ENCODE assay signal across 24 cellular contexts in genomic region chr4:73730854-73731253, GRCh38. TPM values are rescaled to one million over a fixed set of nuclear protein-coding genes. Genes with fewer than 3 reads are reported as not detected.
DNase-seq lines count a peak whose midpoint lies in the region; ATAC-seq, FAIRE-seq and TF ChIP-seq lines count a peak whose summit lies in the region.
"Had no signal": no experiment of that assay in that cellular context is flagged by ENCODE, and none has a peak within 500 bp of the region (broad histone marks: within the 10 kb centered on the region; RNA-seq: fewer than 3 reads in every experiment).

No MANE protein-coding gene starts in this region.

- H3K79me2 ChIP-seq in ACC112 (ENCODE audit: control insufficient read depth, insufficient read depth, low read length, unreplicated experiment) (no peaks in the 10 kb centered on the region), H1 (ENCODE audit: control insufficient read depth in 1 of 2, insufficient read depth in 2 of 2, low read length in 2 of 2) (no peaks in the 10 kb centered on the region)

- intact Hi-C loops in IMR-90 (cut with micrococcal nuclease) = no loop called here
- intact Hi-C loops in CD4-positive, alpha-beta memory T cell (cut with micrococcal nuclease) = no loop called here

- H3K79me1 ChIP-seq in IMR-90 (ENCODE audit: low read depth in 1 of 2, low read length in 2 of 2) = no peaks in the 10 kb centered on the region
- no peaks in the 10 kb centered on the region for H3K79me1 ChIP-seq in H1 (ENCODE audit: low read depth, low read length)

- in situ Hi-C loops in IMR-90 (cut with MboI; ENCODE audit: low sequenced_read_pairs) = no loop called here

- H4K91ac ChIP-seq in IMR-90 (ENCODE audit: insufficient read depth, low read depth, low read length) = no peak overlapping the region
- no peak overlapping the region for H4K91ac ChIP-seq in H1 (replicated peaks; ENCODE audit: insufficient read length, low read length)

- H2BK12ac ChIP-seq in H1 (ENCODE audit: low read depth, low read length) = no peak overlapping the region

- no peak for ATAC-seq in IMR-90 (ENCODE audit: low read depth)
- no peak for ATAC-seq in RWPE2 (ENCODE audit: low read depth)
- ATAC-seq: activated CD8-positive, alpha-beta memory T cell treated with anti-CD3 and anti-CD28 coated beads, Interleukin-2, amount 10 ng/mL, durations not matched to agents 7 days and 5 days; activated T-cell treated with anti-CD3 and anti-CD28 coated beads, Interleukin-2, amount 50 U/mL, for 72 hours had no signal

- BruUV-seq in IMR-90 (replicated peaks; lab: Mats Ljungman, UMichigan) = no TSS peak

- no peak overlapping the region for H3K4ac ChIP-seq in IMR-90 (ENCODE audit: low read depth, low read length)
- no peak overlapping the region for H3K4ac ChIP-seq in H1 (replicated peaks; ENCODE audit: insufficient read length, low read depth, low read length)

- no peak for DNase-seq in IMR-90
- DNase-seq in RWPE2 (ENCODE audit: low spot score) = no peak
- DNase-seq in H1 (ENCODE audit: low read depth in 1 of 2, low spot score in 2 of 2) = no peak
- no peak for DNase-seq in CD4-positive, alpha-beta memory T cell
- DNase-seq in mesenteric fat pad (ENCODE audit: low spot score) = no peak
- DNase-seq in NCI-H1417 treated with DMSO at 0.1 percent for 48 hours (lab: John Stamatoyannopoulos, UW) = no peak
- no peak for DNase-seq in NCI-H1092 (lab: John Stamatoyannopoulos, UW)
- DNase-seq: activated CD4-positive, alpha-beta T cell treated with anti-CD3 and anti-CD28 coated beads, Interleukin-2, amount 10 ng/mL, durations not matched to agents 7 days and 5 days; activated CD8-positive, alpha-beta memory T cell treated with anti-CD3 and anti-CD28 coated beads, Interleukin-2, amount 10 ng/mL, durations not matched to agents 7 days and 5 days; activated naive CD4-positive, alpha-beta T cell treated with anti-CD3 and anti-CD28 coated beads, Interleukin-2, amount 10 ng/mL, durations not matched to agents 7 days and 5 days; activated T-cell treated with anti-CD3 and anti-CD28 coated beads, Interleukin-2, amount 50 U/mL, for 72 hours; amygdala; effector memory CD4-positive, alpha-beta T cell; mesendoderm; NCI-H524 treated with DMSO at 0.1 percent for 48 hours; occipital lobe; Right ventricle myocardium superior; T-helper 1 cell; trophoblast cell had no signal

- H2BK120ac ChIP-seq in IMR-90 (ENCODE audit: low read depth, low read length) (no peak overlapping the region), H1 (replicated peaks; ENCODE audit: low read depth, low read length) (no peak overlapping the region)

- TF ChIP-seq CTCF in IMR-90 (conservative IDR thresholded peaks at IDR 0.05; ENCODE audit: low read depth, low read length) (no peak), RWPE2 (IDR thresholded peaks at IDR 0.05; ENCODE audit: poor library complexity, severe bottlenecking) (no peak), H1 (IDR thresholded peaks at IDR 0.05; ENCODE audit: control extremely low read depth in 1 of 3, insufficient read depth in 1 of 3, low read depth in 1 of 3, low read length in 3 of 3) (no peak)

- H2AK5ac ChIP-seq in IMR-90 (ENCODE audit: low read depth, low read length) (peak overlapping the region; percentile 72; the same call in 1 of the 2 replicates), H1 (ENCODE audit: low read depth, low read length) (no peak overlapping the region)

- H3K9me3 ChIP-seq in IMR-90 (ENCODE audit: control insufficient read depth, insufficient read depth, low read length) (no peaks in the 10 kb centered on the region), RWPE2 (ENCODE audit: severe bottlenecking) (no peaks in the 10 kb centered on the region), H1 (ENCODE audit: insufficient read depth in 2 of 2, low read depth in 1 of 2, low read length in 1 of 2) (no peaks in the 10 kb centered on the region)
- H3K9me3 ChIP-seq in CD4-positive, alpha-beta memory T cell (ENCODE audit: control insufficient read depth in 1 of 2, low read length in 2 of 2) = no peaks in the 10 kb centered on the region
- H3K9me3 ChIP-seq: breast epithelium, HAP-1 had no signal

- no peak for TF ChIP-seq EP300 in H1 (IDR thresholded peaks at IDR 0.05; ENCODE audit: borderline replicate concordance in 1 of 2, low read depth in 2 of 2, low read length in 2 of 2)

- no peak overlapping the region for H3K14ac ChIP-seq in IMR-90 (replicated peaks; ENCODE audit: low read depth, low read length)
- no peak overlapping the region for H3K14ac ChIP-seq in H1 (ENCODE audit: insufficient read length)

- no peaks in the 10 kb centered on the region for H3K27me3 ChIP-seq in ACC112 (ENCODE audit: insufficient read depth, low read length)
- no peaks in the 10 kb centered on the region for H3K27me3 ChIP-seq in IMR-90 (ENCODE audit: control insufficient read depth, insufficient read depth, low read length)
- H3K27me3 ChIP-seq in RWPE2 (ENCODE audit: insufficient read depth, poor library complexity, severe bottlenecking) = no peaks in the 10 kb centered on the region
- no peaks in the 10 kb centered on the region for H3K27me3 ChIP-seq in H1 (replicated peaks in 1 of 4; ENCODE audit: control insufficient read depth in 3 of 4, extremely low read depth in 1 of 4, insufficient read depth in 3 of 4, low read length in 3 of 4)
- H3K27me3 ChIP-seq in CD4-positive, alpha-beta memory T cell (ENCODE audit: insufficient read depth, low read length) = no peaks in the 10 kb centered on the region
- H3K27me3 ChIP-seq: breast epithelium had no signal

- no peak overlapping the region for H3K23ac ChIP-seq in IMR-90 (ENCODE audit: low read depth, low read length)
- no peak overlapping the region for H3K23ac ChIP-seq in H1 (ENCODE audit: insufficient read length)

- H4K5ac ChIP-seq in IMR-90 (ENCODE audit: low read depth, low read length) = no peak overlapping the region
- no peak overlapping the region for H4K5ac ChIP-seq in H1 (ENCODE audit: insufficient read length, low read depth, low read length)

- H2BK5ac ChIP-seq in IMR-90 (ENCODE audit: low read depth, low read length, poor library complexity, severe bottlenecking) (no peak overlapping the region), H1 (ENCODE audit: low read depth, low read length) (no peak overlapping the region)

- H3K4me3 ChIP-seq in ACC112 (ENCODE audit: low read depth, low read length) = no peak overlapping the region
- H3K4me3 ChIP-seq in IMR-90 (ENCODE audit: insufficient read depth, low read depth, low read length) = no peak overlapping the region
- no peak overlapping the region for H3K4me3 ChIP-seq in RWPE2 (ENCODE audit: severe bottlenecking)
- no peak overlapping the region for H3K4me3 ChIP-seq in H1 (ENCODE audit: extremely low read depth in 1 of 4, insufficient read depth in 2 of 4, low read depth in 3 of 4, low read length in 4 of 4)
- no peak overlapping the region for H3K4me3 ChIP-seq in CD4-positive, alpha-beta memory T cell (ENCODE audit: low read length in 2 of 2)
- H3K4me3 ChIP-seq: breast epithelium, HAP-1 had no signal

- H3K36me3 ChIP-seq in ACC112 (ENCODE audit: insufficient read depth, low read length) (no peaks in the 10 kb centered on the region), IMR-90 (ENCODE audit: control insufficient read depth, insufficient read depth, low read length) (no peaks in the 10 kb centered on the region), RWPE2 (ENCODE audit: low read depth) (no peaks in the 10 kb centered on the region), H1 (ENCODE audit: control insufficient read depth in 2 of 4, insufficient read depth in 4 of 4, low read length in 3 of 4) (no peaks in the 10 kb centered on the region)
- H3K36me3 ChIP-seq in CD4-positive, alpha-beta memory T cell (ENCODE audit: insufficient read depth, low read length) = no peaks in the 10 kb centered on the region
- H3K36me3 ChIP-seq: breast epithelium, HAP-1 had no signal

- H3K4me2 ChIP-seq in IMR-90 (ENCODE audit: low read depth, low read length) = no peak overlapping the region
- no peak overlapping the region for H3K4me2 ChIP-seq in H1 (ENCODE audit: insufficient read depth in 1 of 2, low read depth in 2 of 2, low read length in 2 of 2)

- peak overlapping the region; percentile 82; the same call in 1 of the 2 replicates for H3K27ac ChIP-seq in ACC112 (ENCODE audit: low read depth, low read length)
- H3K27ac ChIP-seq in IMR-90 (ENCODE audit: insufficient read depth, low read length) = no peak overlapping the region
- H3K27ac ChIP-seq in RWPE2 (ENCODE audit: poor library complexity, severe bottlenecking) = peak overlapping the region; percentile 40
- H3K27ac ChIP-seq in H1 (ENCODE audit: low read depth, low read length) = no peak overlapping the region
- H3K27ac ChIP-seq in CD4-positive, alpha-beta memory T cell (ENCODE audit: low read depth, low read length) = no peak overlapping the region
- H3K27ac ChIP-seq: breast epithelium had no signal

- dilution Hi-C loops in IMR-90 (cut with HindIII; ENCODE audit: low sequenced_read_pairs, unreplicated experiment) = no loop called here

- H2BK15ac ChIP-seq in IMR-90 (ENCODE audit: low read depth, low read length) = no peak overlapping the region; the same call in 2 of the 3 replicates
- no peak overlapping the region for H2BK15ac ChIP-seq in H1 (ENCODE audit: low read length)

- no peak overlapping the region for H2AK9ac ChIP-seq in IMR-90 (replicated peaks; ENCODE audit: low read depth, low read length, poor library complexity)

- H3K9ac ChIP-seq in IMR-90 (ENCODE audit: low read depth, low read length) = no peak overlapping the region
- no peak overlapping the region for H3K9ac ChIP-seq in H1 (replicated peaks in 1 of 4; ENCODE audit: extremely low read depth in 1 of 4, low read depth in 3 of 4, low read length in 3 of 4)

- TF ChIP-seq RAD21 in IMR-90 (IDR thresholded peaks at IDR 0.05; ENCODE audit: low read length) = no peak
- TF ChIP-seq RAD21 in H1 (IDR thresholded peaks at IDR 0.05 in 1 of 2, conservative IDR thresholded peaks at IDR 0.05 in 1 of 2; ENCODE audit: low read depth in 2 of 2, low read length in 2 of 2) = no peak

- H4K20me1 ChIP-seq in IMR-90 (ENCODE audit: insufficient read depth, low read length) (no peaks in the 10 kb centered on the region), H1 (replicated peaks in 1 of 2; ENCODE audit: control insufficient read depth in 1 of 2, insufficient read depth in 2 of 2, low read length in 2 of 2) (no peaks in the 10 kb centered on the region)

- no peaks in the 10 kb centered on the region for H3K36me3 Mint-ChIP-seq in CD4-positive, alpha-beta memory T cell
- H3K36me3 Mint-ChIP-seq: activated CD8-positive, alpha-beta memory T cell treated with anti-CD3 and anti-CD28 coated beads, Interleukin-2, amount 10 ng/mL, durations not matched to agents 7 days and 5 days; activated naive CD4-positive, alpha-beta T cell treated with anti-CD3 and anti-CD28 coated beads, Interleukin-2, amount 10 ng/mL, durations not matched to agents 7 days and 5 days had no signal

- CTCF ChIA-PET in IMR-90 (lab: Yijun Ruan, JAX) (interaction anchor here (1.2 to 1.4 kb wide), 3 partner anchors 31 to 276 kb away, joined by 3 to 4 read pairs (median 3); no protein-coding TSS in a partner anchor), H1 (lab: Charles Lee; ENCODE audit: partially characterized antibody) (interaction anchor here (0.6 to 4.1 kb wide), 37 partner anchors 7 to 877 kb away, joined by 3 to 30 read pairs (median 5); partner anchors contain the start of genes CXCL6, CXCL8 and PF4V1)
- CTCF ChIA-PET in CD4-positive, alpha-beta memory T cell (lab: Charles Lee; ENCODE audit: partially characterized antibody) = no interaction called here

- WGBS in IMR-90 (ENCODE audit: extremely low coverage in 2 of 2, insufficient read length in 1 of 2), 2 experiments = 100% methylated on average over 1 of the region's 3 CpGs; no CpG with 5 or more reads in 1 of the 2 experiments
- WGBS in H1 (ENCODE audit: extremely low coverage in 1 of 2, insufficient coverage in 1 of 2, insufficient read length in 1 of 2, insufficient replicate concordance in 2 of 2, low coverage in 1 of 2, low lambda C conversion rate in 2 of 2, missing lambda C conversion rate in 1 of 2), 2 experiments = 83% methylated on average over 3 of the region's 3 CpGs; no CpG with 5 or more reads in 1 of the 2 experiments

- peaks cover 0 to under 1% (median 0%) of the 10 kb centered on the region in 8 donors for H3K9me3 Mint-ChIP-seq in CD4-positive, alpha-beta memory T cell
- H3K9me3 Mint-ChIP-seq: activated CD4-positive, alpha-beta T cell treated with anti-CD3 and anti-CD28 coated beads, Interleukin-2, amount 10 ng/mL, durations not matched to agents 7 days and 5 days; activated naive CD4-positive, alpha-beta T cell treated with anti-CD3 and anti-CD28 coated beads, Interleukin-2, amount 10 ng/mL, durations not matched to agents 7 days and 5 days; activated T-cell treated with anti-CD3 and anti-CD28 coated beads, Interleukin-2, amount 50 U/mL, for 72 hours had no signal

- no peaks in the 10 kb centered on the region for H3K4me1 Mint-ChIP-seq in CD4-positive, alpha-beta memory T cell
- H3K4me1 Mint-ChIP-seq: activated naive CD4-positive, alpha-beta T cell treated with anti-CD3 and anti-CD28 coated beads, Interleukin-2, amount 10 ng/mL, durations not matched to agents 7 days and 5 days had no signal

- H3K4me3 Mint-ChIP-seq in CD4-positive, alpha-beta memory T cell = no peak overlapping the region
- H3K4me3 Mint-ChIP-seq: activated CD4-positive, alpha-beta T cell treated with anti-CD3 and anti-CD28 coated beads, Interleukin-2, amount 10 ng/mL, durations not matched to agents 7 days and 5 days; activated CD8-positive, alpha-beta memory T cell treated with anti-CD3 and anti-CD28 coated beads, Interleukin-2, amount 10 ng/mL, durations not matched to agents 7 days and 5 days; activated naive CD4-positive, alpha-beta T cell treated with anti-CD3 and anti-CD28 coated beads, Interleukin-2, amount 10 ng/mL, durations not matched to agents 7 days and 5 days; activated T-cell treated with anti-CD3 and anti-CD28 coated beads, Interleukin-2, amount 50 U/mL, for 72 hours had no signal

- H3K27ac Mint-ChIP-seq in CD4-positive, alpha-beta memory T cell = no peak overlapping the region
- H3K27ac Mint-ChIP-seq: activated CD4-positive, alpha-beta T cell treated with anti-CD3 and anti-CD28 coated beads, Interleukin-2, amount 10 ng/mL, durations not matched to agents 7 days and 5 days; activated CD8-positive, alpha-beta memory T cell treated with anti-CD3 and anti-CD28 coated beads, Interleukin-2, amount 10 ng/mL, durations not matched to agents 7 days and 5 days; activated naive CD4-positive, alpha-beta T cell treated with anti-CD3 and anti-CD28 coated beads, Interleukin-2, amount 10 ng/mL, durations not matched to agents 7 days and 5 days; activated T-cell treated with anti-CD3 and anti-CD28 coated beads, Interleukin-2, amount 50 U/mL, for 72 hours had no signal

- H2AFZ ChIP-seq in ACC112 (ENCODE audit: low read length, unreplicated experiment) = no peak overlapping the region
- no peak overlapping the region for H2AFZ ChIP-seq in IMR-90 (replicated peaks; ENCODE audit: low read length, poor library complexity)
- peak overlapping the region; percentile 83; the same call in 1 of the 2 replicates for H2AFZ ChIP-seq in H1 (ENCODE audit: low read length)

- TF ChIP-seq POLR2A in IMR-90 (IDR thresholded peaks at IDR 0.05; ENCODE audit: low read depth, low read length) (no peak), H1 (IDR thresholded peaks at IDR 0.05; ENCODE audit: control extremely low read depth in 1 of 2, low read depth in 2 of 2, low read length in 2 of 2) (no peak)

- H3K56ac ChIP-seq in IMR-90 (ENCODE audit: extremely low read depth, insufficient read depth, low read length) = no peak overlapping the region
- no peak overlapping the region for H3K56ac ChIP-seq in H1 (replicated peaks; ENCODE audit: insufficient read length, low read depth, low read length)

- H3K23me2 ChIP-seq in H1 (ENCODE audit: low read depth, low read length) = no peaks in the 10 kb centered on the region; the same call in 1 of the 2 replicates

- H3K4me1 ChIP-seq in ACC112 (ENCODE audit: control insufficient read depth, insufficient read depth, low read length, unreplicated experiment) (peaks cover 68% of the 10 kb centered on the region), IMR-90 (ENCODE audit: control insufficient read depth, insufficient read depth, low read length) (peaks cover 12% of the 10 kb centered on the region), RWPE2 (ENCODE audit: insufficient read depth, poor library complexity, severe bottlenecking) (peaks cover 25% of the 10 kb centered on the region), H1 (replicated peaks in 1 of 4; ENCODE audit: control insufficient read depth in 3 of 4, insufficient read depth in 4 of 4, low read length in 3 of 4) (peaks cover 0 to 2% (median 0%) of the 10 kb centered on the region in 4 experiments; a peak in 1 of 7 replicates)
- no peaks in the 10 kb centered on the region for H3K4me1 ChIP-seq in CD4-positive, alpha-beta memory T cell (ENCODE audit: insufficient read depth, low read length)
- H3K4me1 ChIP-seq: breast epithelium, HAP-1 had no signal

- peaks cover 4% of the 10 kb centered on the region; the same call in 1 of the 2 replicates for H3K9me1 ChIP-seq in IMR-90 (ENCODE audit: insufficient read depth, low read length)

- no peak for FAIRE-seq in H1 (lab: Jason Lieb, UNC)
- FAIRE-seq: colon, GM12891 had no signal

- H4K8ac ChIP-seq in IMR-90 (ENCODE audit: low read depth in 2 of 2, low read length in 2 of 2) = no peak overlapping the region
- no peak overlapping the region for H4K8ac ChIP-seq in H1 (ENCODE audit: extremely low read depth, insufficient read depth, low read length)

- H3K18ac ChIP-seq in IMR-90 (ENCODE audit: low read depth, low read length) (no peak overlapping the region), H1 (ENCODE audit: extremely low read depth, low read length) (no peak overlapping the region)

- POLR2A ChIA-PET in IMR-90 (lab: Charles Lee; ENCODE audit: unreplicated experiment) = no interaction called here
- POLR2A ChIA-PET in H1 (lab: Charles Lee; ENCODE audit: partially characterized antibody) = no interaction called here
- POLR2A ChIA-PET in CD4-positive, alpha-beta memory T cell (lab: Charles Lee; ENCODE audit: partially characterized antibody) = no interaction called here

- no peaks in the 10 kb centered on the region for H3K27me3 Mint-ChIP-seq in CD4-positive, alpha-beta memory T cell
- H3K27me3 Mint-ChIP-seq: activated CD4-positive, alpha-beta T cell treated with anti-CD3 and anti-CD28 coated beads, Interleukin-2, amount 10 ng/mL, durations not matched to agents 7 days and 5 days; activated naive CD4-positive, alpha-beta T cell treated with anti-CD3 and anti-CD28 coated beads, Interleukin-2, amount 10 ng/mL, durations not matched to agents 7 days and 5 days had no signal

- H2BK20ac ChIP-seq in IMR-90 (ENCODE audit: low read depth, low read length) (no peak overlapping the region), H1 (ENCODE audit: low read length) (no peak overlapping the region)

RNA-seq across cellular contexts. Expression of gene CXCL8, which starts 9.5 kb away (rescaled TPM):
- 2.7 and 3.3 TPM in 2 replicates for total RNA-seq in IMR-90 (2012; rRNA removed)
- 2.2 and 3.0 TPM in 2 replicates for polyA plus RNA-seq in IMR-90 (2012; rRNA removed)
- polyA plus RNA-seq in IMR-90 (2012; cell fraction: cytosol; rRNA removed) = 0.67 and 2.0 TPM in 2 replicates
- polyA plus RNA-seq in IMR-90 (2012; cell fraction: nucleus; rRNA removed; ENCODE audit: low replicate concordance) = 0.67 and 14.4 TPM in 2 replicates
- total RNA-seq in H1 (2021; fragmentation: NEBNext Ultra II Directional; extraction: Animal tissue kit (Norgen Biotek cat#: 25700)) = not detected in 2 replicates
- polyA plus RNA-seq in H1 (2011; rRNA removed) = not detected in 2 replicates
- not detected for polyA plus RNA-seq in H1 (2011; cell fraction: cytosol; rRNA removed)
- not detected for polyA plus RNA-seq in H1 (2011; cell fraction: nucleus; rRNA removed)
- polyA plus RNA-seq in H1 (2012, experiment 1 of 2) = not detected in 4 replicates
- polyA plus RNA-seq in H1 (2012, experiment 2 of 2) = not detected
- polyA plus RNA-seq in H1 (2013, experiment 1 of 2) = 0.16 TPM
- polyA plus RNA-seq in H1 (2013, experiment 2 of 2) = not detected
- polyA minus RNA-seq in H1 (2011; rRNA and poly(A)+ RNA removed) = not detected in 2 replicates
- polyA minus RNA-seq in H1 (2011; cell fraction: cytosol; rRNA and poly(A)+ RNA removed) = not detected
- not detected for polyA minus RNA-seq in H1 (2011; cell fraction: nucleus; rRNA and poly(A)+ RNA removed)
- total RNA-seq in CD4-positive, alpha-beta memory T cell = 1 to 10 TPM; 3.8 to 4.6 TPM
- polyA plus RNA-seq in CD4-positive, alpha-beta memory T cell = under 1 TPM in 1 of 2 donors, not detected in 1; 0.25 TPM
- total RNA-seq in mesenteric fat pad = 31.5 TPM
- total RNA-seq: Right ventricle myocardium superior had no signal

Comparison
In these comparisons a context has a peak if more than half of its experiments do, and no peak if none do; other contexts are left out.
1. H3K27ac ChIP-seq: peak in ACC112 (single experiment) and RWPE2 (single experiment); none in IMR-90 (single experiment), H1 (single experiment) and CD4-positive, alpha-beta memory T cell (single experiment).